Comparison of ENCODE assay signal across 1 cellular context in the genomic region with DNA sequence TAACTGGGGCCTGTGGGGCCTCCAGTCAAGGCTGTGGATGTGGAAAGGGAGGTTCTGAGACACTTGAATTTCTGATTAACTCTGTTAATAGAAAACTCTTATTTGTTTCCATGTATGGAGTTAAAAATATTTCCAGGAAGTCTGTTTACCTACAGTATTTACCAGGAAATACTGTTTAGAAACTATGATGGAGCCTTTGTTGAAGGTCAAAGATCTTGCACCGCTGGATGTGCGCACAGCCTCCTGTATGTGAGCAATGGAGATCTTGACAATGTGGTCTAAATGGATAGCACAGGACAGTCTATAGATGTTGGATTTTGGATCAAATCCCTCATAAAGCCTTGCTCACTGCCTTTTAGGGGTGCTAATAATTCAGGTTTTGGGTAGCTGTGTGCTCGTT.
TF ChIP-seq lines count a peak whose summit lies in the region.

No MANE protein-coding gene starts in this region.

TF ChIP-seq in HepG2, 621 proteins besides CTCF, POLR2A, EP300 and RAD21 (continued from another document and continues in another):
- TF ChIP-seq, protein P1, sequence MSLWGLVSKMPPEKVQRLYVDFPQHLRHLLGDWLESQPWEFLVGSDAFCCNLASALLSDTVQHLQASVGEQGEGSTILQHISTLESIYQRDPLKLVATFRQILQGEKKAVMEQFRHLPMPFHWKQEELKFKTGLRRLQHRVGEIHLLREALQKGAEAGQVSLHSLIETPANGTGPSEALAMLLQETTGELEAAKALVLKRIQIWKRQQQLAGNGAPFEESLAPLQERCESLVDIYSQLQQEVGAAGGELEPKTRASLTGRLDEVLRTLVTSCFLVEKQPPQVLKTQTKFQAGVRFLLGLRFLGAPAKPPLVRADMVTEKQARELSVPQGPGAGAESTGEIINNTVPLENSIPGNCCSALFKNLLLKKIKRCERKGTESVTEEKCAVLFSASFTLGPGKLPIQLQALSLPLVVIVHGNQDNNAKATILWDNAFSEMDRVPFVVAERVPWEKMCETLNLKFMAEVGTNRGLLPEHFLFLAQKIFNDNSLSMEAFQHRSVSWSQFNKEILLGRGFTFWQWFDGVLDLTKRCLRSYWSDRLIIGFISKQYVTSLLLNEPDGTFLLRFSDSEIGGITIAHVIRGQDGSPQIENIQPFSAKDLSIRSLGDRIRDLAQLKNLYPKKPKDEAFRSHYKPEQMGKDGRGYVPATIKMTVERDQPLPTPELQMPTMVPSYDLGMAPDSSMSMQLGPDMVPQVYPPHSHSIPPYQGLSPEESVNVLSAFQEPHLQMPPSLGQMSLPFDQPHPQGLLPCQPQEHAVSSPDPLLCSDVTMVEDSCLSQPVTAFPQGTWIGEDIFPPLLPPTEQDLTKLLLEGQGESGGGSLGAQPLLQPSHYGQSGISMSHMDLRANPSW (CRISPR knock-in tag; IDR thresholded peaks at IDR 0.05; ENCODE audit: borderline replicate concordance) = no peak
- no peak for TF ChIP-seq RXRA (CRISPR knock-in tag; IDR thresholded peaks at IDR 0.05)
- TF ChIP-seq, protein P2, sequence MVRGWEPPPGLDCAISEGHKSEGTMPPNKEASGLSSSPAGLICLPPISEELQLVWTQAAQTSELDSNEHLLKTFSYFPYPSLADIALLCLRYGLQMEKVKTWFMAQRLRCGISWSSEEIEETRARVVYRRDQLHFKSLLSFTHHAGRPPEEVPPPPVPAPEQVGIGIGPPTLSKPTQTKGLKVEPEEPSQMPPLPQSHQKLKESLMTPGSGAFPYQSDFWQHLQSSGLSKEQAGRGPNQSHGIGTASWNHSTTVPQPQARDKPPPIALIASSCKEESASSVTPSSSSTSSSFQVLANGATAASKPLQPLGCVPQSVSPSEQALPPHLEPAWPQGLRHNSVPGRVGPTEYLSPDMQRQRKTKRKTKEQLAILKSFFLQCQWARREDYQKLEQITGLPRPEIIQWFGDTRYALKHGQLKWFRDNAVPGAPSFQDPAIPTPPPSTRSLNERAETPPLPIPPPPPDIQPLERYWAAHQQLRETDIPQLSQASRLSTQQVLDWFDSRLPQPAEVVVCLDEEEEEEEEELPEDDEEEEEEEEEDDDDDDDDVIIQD (CRISPR knock-in tag; IDR thresholded peaks at IDR 0.05; ENCODE audit: low read depth) = peak; percentile 84; the same call in 1 of the 2 replicates
- TF ChIP-seq, protein P3, sequence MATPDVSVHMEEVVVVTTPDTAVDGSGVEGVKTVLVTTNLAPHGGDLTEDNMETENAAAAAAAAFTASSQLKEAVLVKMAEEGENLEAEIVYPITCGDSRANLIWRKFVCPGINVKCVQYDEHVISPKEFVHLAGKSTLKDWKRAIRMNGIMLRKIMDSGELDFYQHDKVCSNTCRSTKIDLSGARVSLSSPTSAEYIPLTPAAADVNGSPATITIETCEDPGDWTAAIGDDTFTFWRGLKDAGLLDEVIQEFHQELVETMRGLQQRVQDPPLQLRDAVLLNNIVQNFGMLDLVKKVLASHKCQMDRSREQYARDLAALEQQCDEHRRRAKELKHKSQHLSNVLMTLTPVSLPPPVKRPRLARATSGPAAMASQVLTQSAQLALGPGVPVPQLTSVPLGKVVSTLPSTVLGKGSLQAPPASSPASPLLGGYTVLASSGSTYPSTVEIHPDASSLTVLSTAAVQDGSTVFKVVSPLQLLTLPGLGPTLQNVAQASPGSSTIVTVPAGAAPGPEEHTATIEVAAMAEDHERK (CRISPR knock-in tag; IDR thresholded peaks at IDR 0.05; ENCODE audit: low read depth) = no peak
- TF ChIP-seq, protein P4, sequence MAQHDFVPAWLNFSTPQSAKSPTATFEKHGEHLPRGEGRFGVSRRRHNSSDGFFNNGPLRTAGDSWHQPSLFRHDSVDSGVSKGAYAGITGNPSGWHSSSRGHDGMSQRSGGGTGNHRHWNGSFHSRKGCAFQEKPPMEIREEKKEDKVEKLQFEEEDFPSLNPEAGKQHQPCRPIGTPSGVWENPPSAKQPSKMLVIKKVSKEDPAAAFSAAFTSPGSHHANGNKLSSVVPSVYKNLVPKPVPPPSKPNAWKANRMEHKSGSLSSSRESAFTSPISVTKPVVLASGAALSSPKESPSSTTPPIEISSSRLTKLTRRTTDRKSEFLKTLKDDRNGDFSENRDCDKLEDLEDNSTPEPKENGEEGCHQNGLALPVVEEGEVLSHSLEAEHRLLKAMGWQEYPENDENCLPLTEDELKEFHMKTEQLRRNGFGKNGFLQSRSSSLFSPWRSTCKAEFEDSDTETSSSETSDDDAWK (CRISPR knock-in tag; IDR thresholded peaks at IDR 0.05) = no peak
- TF ChIP-seq THAP11 (CRISPR knock-in tag; IDR thresholded peaks at IDR 0.05) = no peak
- no peak for TF ChIP-seq PHF8 (CRISPR knock-in tag; IDR thresholded peaks at IDR 0.05)
- TF ChIP-seq ZNF264 (CRISPR knock-in tag; IDR thresholded peaks at IDR 0.05) = no peak
- no peak for TF ChIP-seq ZNF3 (CRISPR knock-in tag; IDR thresholded peaks at IDR 0.05)
- TF ChIP-seq ZSCAN22 (CRISPR knock-in tag; IDR thresholded peaks at IDR 0.05) = no peak
- no peak for TF ChIP-seq GZF1 (CRISPR knock-in tag; IDR thresholded peaks at IDR 0.05)
- TF ChIP-seq, protein P5, sequence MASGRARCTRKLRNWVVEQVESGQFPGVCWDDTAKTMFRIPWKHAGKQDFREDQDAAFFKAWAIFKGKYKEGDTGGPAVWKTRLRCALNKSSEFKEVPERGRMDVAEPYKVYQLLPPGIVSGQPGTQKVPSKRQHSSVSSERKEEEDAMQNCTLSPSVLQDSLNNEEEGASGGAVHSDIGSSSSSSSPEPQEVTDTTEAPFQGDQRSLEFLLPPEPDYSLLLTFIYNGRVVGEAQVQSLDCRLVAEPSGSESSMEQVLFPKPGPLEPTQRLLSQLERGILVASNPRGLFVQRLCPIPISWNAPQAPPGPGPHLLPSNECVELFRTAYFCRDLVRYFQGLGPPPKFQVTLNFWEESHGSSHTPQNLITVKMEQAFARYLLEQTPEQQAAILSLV (CRISPR knock-in tag; IDR thresholded peaks at IDR 0.05; ENCODE audit: borderline replicate concordance) = no peak
- TF ChIP-seq ADNP (CRISPR knock-in tag; IDR thresholded peaks at IDR 0.05) = no peak
- TF ChIP-seq, protein P6, sequence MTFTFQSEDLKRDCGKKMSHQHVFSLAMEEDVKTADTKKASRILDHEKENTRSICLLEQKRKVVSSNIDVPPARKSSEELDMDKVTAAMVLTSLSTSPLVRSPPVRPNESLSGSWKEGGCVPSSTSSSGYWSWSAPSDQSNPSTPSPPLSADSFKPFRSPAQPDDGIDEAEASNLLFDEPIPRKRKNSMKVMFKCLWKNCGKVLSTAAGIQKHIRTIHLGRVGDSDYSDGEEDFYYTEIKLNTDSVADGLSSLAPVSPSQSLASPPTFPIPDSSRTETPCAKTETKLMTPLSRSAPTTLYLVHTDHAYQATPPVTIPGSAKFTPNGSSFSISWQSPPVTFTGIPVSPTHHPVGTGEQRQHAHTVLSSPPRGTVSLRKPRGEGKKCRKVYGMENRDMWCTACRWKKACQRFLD (CRISPR knock-in tag; IDR thresholded peaks at IDR 0.05; ENCODE audit: borderline replicate concordance) = no peak
- TF ChIP-seq ZNF569 (CRISPR knock-in tag; IDR thresholded peaks at IDR 0.05; ENCODE audit: borderline replicate concordance) = no peak
- TF ChIP-seq EZH2 (conservative IDR thresholded peaks at IDR 0.05; ENCODE audit: low read depth, low read length) = no peak
- no peak for TF ChIP-seq FIP1L1 (IDR thresholded peaks at IDR 0.05; ENCODE audit: borderline replicate concordance, insufficient read depth, low read depth, low read length)
- no peak for TF ChIP-seq ATF7 (IDR thresholded peaks at IDR 0.05)
- TF ChIP-seq ATF7 (CRISPR knock-in tag; IDR thresholded peaks at IDR 0.05) = no peak
- no peak for TF ChIP-seq FOXC1 (CRISPR knock-in tag; IDR thresholded peaks at IDR 0.05; ENCODE audit: borderline replicate concordance)
- no peak for TF ChIP-seq MTA1 (CRISPR knock-in tag; IDR thresholded peaks at IDR 0.05; ENCODE audit: borderline replicate concordance)
- no peak for TF ChIP-seq SP140L (CRISPR knock-in tag; IDR thresholded peaks at IDR 0.05; ENCODE audit: borderline replicate concordance)
- TF ChIP-seq ZNF775 (CRISPR knock-in tag; IDR thresholded peaks at IDR 0.05; ENCODE audit: borderline replicate concordance) = no peak
- no peak for TF ChIP-seq ZNF570 (CRISPR knock-in tag; IDR thresholded peaks at IDR 0.05; ENCODE audit: borderline replicate concordance)
- TF ChIP-seq JUNB (CRISPR knock-in tag; IDR thresholded peaks at IDR 0.05; ENCODE audit: borderline replicate concordance) = no peak
- no peak for TF ChIP-seq ZNF329 (CRISPR knock-in tag; IDR thresholded peaks at IDR 0.05; ENCODE audit: low read depth)
- no peak for TF ChIP-seq MED13 (CRISPR knock-in tag; IDR thresholded peaks at IDR 0.05)
- TF ChIP-seq KMT2A (CRISPR knock-in tag; IDR thresholded peaks at IDR 0.05) = no peak
- no peak for TF ChIP-seq KLF11 (CRISPR knock-in tag; IDR thresholded peaks at IDR 0.05)
- no peak for TF ChIP-seq RFX5 (IDR thresholded peaks at IDR 0.05; ENCODE audit: low read depth, low read length)
- 0 out of 4 replicates have a peak, but pooled peaks have one; percentile 26 to 27 for TF ChIP-seq NR2F1 (CRISPR knock-in tag; IDR thresholded peaks at IDR 0.05)
- no peak for TF ChIP-seq ZNF382 (CRISPR knock-in tag; IDR thresholded peaks at IDR 0.05; ENCODE audit: borderline replicate concordance)
- no peak for TF ChIP-seq ZNF558 (CRISPR knock-in tag; IDR thresholded peaks at IDR 0.05; ENCODE audit: borderline replicate concordance)
- TF ChIP-seq SIN3B (IDR thresholded peaks at IDR 0.05; ENCODE audit: low read length) = no peak
- TF ChIP-seq BCL6 (CRISPR knock-in tag; IDR thresholded peaks at IDR 0.05) = peak; percentile 86
- TF ChIP-seq, protein P7, sequence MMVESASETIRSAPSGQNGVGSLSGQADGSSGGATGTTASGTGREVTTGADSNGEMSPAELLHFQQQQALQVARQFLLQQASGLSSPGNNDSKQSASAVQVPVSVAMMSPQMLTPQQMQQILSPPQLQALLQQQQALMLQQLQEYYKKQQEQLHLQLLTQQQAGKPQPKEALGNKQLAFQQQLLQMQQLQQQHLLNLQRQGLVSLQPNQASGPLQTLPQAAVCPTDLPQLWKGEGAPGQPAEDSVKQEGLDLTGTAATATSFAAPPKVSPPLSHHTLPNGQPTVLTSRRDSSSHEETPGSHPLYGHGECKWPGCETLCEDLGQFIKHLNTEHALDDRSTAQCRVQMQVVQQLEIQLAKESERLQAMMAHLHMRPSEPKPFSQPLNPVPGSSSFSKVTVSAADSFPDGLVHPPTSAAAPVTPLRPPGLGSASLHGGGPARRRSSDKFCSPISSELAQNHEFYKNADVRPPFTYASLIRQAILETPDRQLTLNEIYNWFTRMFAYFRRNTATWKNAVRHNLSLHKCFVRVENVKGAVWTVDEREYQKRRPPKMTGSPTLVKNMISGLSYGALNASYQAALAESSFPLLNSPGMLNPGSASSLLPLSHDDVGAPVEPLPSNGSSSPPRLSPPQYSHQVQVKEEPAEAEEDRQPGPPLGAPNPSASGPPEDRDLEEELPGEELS (CRISPR knock-in tag; IDR thresholded peaks at IDR 0.05) = peak; percentile 40; the same call in 1 of the 2 replicates
- TF ChIP-seq SMAD3 (CRISPR knock-in tag; IDR thresholded peaks at IDR 0.05) = no peak
- no peak for TF ChIP-seq MEF2D (CRISPR knock-in tag; IDR thresholded peaks at IDR 0.05)
- no peak for TF ChIP-seq CCDC6 (CRISPR knock-in tag; IDR thresholded peaks at IDR 0.05)
- no peak for TF ChIP-seq ATF1 (CRISPR knock-in tag; IDR thresholded peaks at IDR 0.05)
- TF ChIP-seq SIN3A (IDR thresholded peaks at IDR 0.05; ENCODE audit: borderline replicate concordance, low read depth, low read length) = no peak
- TF ChIP-seq, protein P8, sequence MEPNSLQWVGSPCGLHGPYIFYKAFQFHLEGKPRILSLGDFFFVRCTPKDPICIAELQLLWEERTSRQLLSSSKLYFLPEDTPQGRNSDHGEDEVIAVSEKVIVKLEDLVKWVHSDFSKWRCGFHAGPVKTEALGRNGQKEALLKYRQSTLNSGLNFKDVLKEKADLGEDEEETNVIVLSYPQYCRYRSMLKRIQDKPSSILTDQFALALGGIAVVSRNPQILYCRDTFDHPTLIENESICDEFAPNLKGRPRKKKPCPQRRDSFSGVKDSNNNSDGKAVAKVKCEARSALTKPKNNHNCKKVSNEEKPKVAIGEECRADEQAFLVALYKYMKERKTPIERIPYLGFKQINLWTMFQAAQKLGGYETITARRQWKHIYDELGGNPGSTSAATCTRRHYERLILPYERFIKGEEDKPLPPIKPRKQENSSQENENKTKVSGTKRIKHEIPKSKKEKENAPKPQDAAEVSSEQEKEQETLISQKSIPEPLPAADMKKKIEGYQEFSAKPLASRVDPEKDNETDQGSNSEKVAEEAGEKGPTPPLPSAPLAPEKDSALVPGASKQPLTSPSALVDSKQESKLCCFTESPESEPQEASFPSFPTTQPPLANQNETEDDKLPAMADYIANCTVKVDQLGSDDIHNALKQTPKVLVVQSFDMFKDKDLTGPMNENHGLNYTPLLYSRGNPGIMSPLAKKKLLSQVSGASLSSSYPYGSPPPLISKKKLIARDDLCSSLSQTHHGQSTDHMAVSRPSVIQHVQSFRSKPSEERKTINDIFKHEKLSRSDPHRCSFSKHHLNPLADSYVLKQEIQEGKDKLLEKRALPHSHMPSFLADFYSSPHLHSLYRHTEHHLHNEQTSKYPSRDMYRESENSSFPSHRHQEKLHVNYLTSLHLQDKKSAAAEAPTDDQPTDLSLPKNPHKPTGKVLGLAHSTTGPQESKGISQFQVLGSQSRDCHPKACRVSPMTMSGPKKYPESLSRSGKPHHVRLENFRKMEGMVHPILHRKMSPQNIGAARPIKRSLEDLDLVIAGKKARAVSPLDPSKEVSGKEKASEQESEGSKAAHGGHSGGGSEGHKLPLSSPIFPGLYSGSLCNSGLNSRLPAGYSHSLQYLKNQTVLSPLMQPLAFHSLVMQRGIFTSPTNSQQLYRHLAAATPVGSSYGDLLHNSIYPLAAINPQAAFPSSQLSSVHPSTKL (CRISPR knock-in tag; IDR thresholded peaks at IDR 0.05) = peak; percentile 60
- TF ChIP-seq ZNF367 (CRISPR knock-in tag; IDR thresholded peaks at IDR 0.05; ENCODE audit: borderline replicate concordance) = no peak
- TF ChIP-seq AGO2 (optimal IDR thresholded peaks at IDR 0.05; ENCODE audit: low read depth, low read length) = no peak
- no peak for TF ChIP-seq MTA3 (CRISPR knock-in tag; IDR thresholded peaks at IDR 0.05)
- no peak for TF ChIP-seq SIX4 (CRISPR knock-in tag; IDR thresholded peaks at IDR 0.05)
- TF ChIP-seq ZNF841 (CRISPR knock-in tag; IDR thresholded peaks at IDR 0.05; ENCODE audit: borderline replicate concordance) = no peak
- no peak for TF ChIP-seq CCAR2 (optimal IDR thresholded peaks at IDR 0.05; ENCODE audit: low read depth, low read length)
